9 cellular contexts compared by ENCODE assay signal in the genomic region with DNA sequence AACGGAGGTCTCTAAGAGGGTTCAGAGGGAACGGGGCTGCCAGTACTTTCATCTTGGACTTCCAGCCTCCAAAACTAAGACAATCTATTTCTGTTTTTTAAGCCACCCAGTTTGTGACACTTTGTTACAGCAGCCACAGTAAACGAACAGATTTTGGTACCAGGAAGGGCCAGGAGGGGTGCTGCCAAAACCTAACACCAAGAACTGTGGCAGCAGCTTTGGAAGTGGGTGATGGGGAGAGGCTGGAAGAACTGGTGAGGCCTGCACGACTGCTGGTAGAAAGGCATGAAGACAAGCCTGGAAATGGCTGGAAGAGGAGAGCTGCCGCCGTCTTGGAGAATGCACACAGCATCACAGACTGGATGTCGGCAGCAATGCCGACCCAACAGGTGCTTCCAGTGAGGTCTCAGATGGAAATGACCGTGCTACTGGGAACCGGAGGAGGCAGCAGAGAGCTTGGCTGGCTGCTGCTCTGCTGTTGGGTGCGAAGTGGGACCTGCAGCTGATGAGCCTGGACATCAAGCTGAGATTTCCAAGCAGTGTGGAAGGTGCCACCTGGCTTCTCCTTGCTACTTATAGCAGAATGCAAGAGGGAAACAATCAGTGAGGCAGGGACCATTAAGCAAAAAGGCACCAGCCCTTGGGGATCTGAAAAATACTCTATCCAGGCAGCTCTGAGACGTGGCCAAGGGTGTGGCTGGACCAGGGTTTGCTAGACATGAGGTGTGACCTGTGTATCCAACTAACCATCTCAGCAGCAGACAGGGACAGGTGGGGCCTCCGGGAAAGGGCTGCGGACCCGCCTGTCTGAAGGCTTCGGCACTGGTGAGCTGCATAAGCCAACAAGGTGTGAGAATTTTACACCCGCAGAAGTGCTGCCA. TPM values are rescaled to one million over a fixed set of nuclear protein-coding genes. Genes with fewer than 3 reads are reported as not detected.
DNase-seq lines count a peak whose midpoint lies in the region; ATAC-seq lines count a peak whose summit lies in the region.
"Had no signal": no experiment of that assay in that cellular context is flagged by ENCODE, and none has a peak within 500 bp of the region (broad histone marks: within the 10 kb centered on the region; RNA-seq: fewer than 3 reads in every experiment).

No MANE protein-coding gene starts in this region.

- peaks cover 6% of the 10 kb centered on the region for H3K4me1 ChIP-seq in adipocyte (ENCODE audit: control insufficient read depth, insufficient read depth, low read length)

- intact Hi-C loops in left colon (cut with DNase I, micrococcal nuclease): loop anchor here in 1 of 2 donors (10.0 kb wide), 1 partner anchor 48 kb away; a partner anchor contains a TSS

- H3K4me3 ChIP-seq in MG63 (no peak overlapping the region), adipocyte (ENCODE audit: low read length) (no peak overlapping the region)

- H3K36me3 Mint-ChIP-seq in activated naive CD8-positive, alpha-beta T cell treated with anti-CD3 and anti-CD28 coated beads, Interleukin-2, amount 10 ng/mL, durations not matched to agents 7 days and 5 days: peaks cover 2% of the 10 kb centered on the region
- H3K36me3 Mint-ChIP-seq in activated naive CD8-positive, alpha-beta T cell treated with anti-CD3 and anti-CD28 coated beads, Interleukin-2, amount 50 U/mL, for 24 hours (ENCODE audit: low read depth): peaks cover 2% of the 10 kb centered on the region
- H3K36me3 Mint-ChIP-seq: activated naive CD8-positive, alpha-beta T cell had no signal

- H3K27ac Mint-ChIP-seq in activated naive CD8-positive, alpha-beta T cell treated with anti-CD3 and anti-CD28 coated beads, Interleukin-2, amount 10 ng/mL, durations not matched to agents 7 days and 5 days: no peak overlapping the region
- no peak overlapping the region for H3K27ac Mint-ChIP-seq in activated naive CD8-positive, alpha-beta T cell treated with anti-CD3 and anti-CD28 coated beads, Interleukin-2, amount 50 U/mL, for 24 hours
- H3K27ac Mint-ChIP-seq: activated naive CD8-positive, alpha-beta T cell had no signal

- H3K36me3 ChIP-seq in MG63 (peaks cover 2% of the 10 kb centered on the region), adipocyte (ENCODE audit: control insufficient read depth, insufficient read depth, low read length, severe bottlenecking) (peaks cover 33% of the 10 kb centered on the region)

- no peak overlapping the region for H3K4me3 Mint-ChIP-seq in activated naive CD8-positive, alpha-beta T cell treated with anti-CD3 and anti-CD28 coated beads, Interleukin-2, amount 10 ng/mL, durations not matched to agents 7 days and 5 days
- H3K4me3 Mint-ChIP-seq in activated naive CD8-positive, alpha-beta T cell treated with anti-CD3 and anti-CD28 coated beads, Interleukin-2, amount 50 U/mL, for 24 hours: no peak overlapping the region
- H3K4me3 Mint-ChIP-seq: activated naive CD8-positive, alpha-beta T cell had no signal

- peaks cover 8% of the 10 kb centered on the region for H3K27me3 Mint-ChIP-seq in activated naive CD8-positive, alpha-beta T cell treated with anti-CD3 and anti-CD28 coated beads, Interleukin-2, amount 10 ng/mL, durations not matched to agents 7 days and 5 days
- no peaks in the 10 kb centered on the region for H3K27me3 Mint-ChIP-seq in activated naive CD8-positive, alpha-beta T cell treated with anti-CD3 and anti-CD28 coated beads, Interleukin-2, amount 50 U/mL, for 24 hours
- H3K27me3 Mint-ChIP-seq: activated naive CD8-positive, alpha-beta T cell had no signal

- H3K9me3 Mint-ChIP-seq in activated naive CD8-positive, alpha-beta T cell treated with anti-CD3 and anti-CD28 coated beads, Interleukin-2, amount 10 ng/mL, durations not matched to agents 7 days and 5 days: no peaks in the 10 kb centered on the region
- no peaks in the 10 kb centered on the region for H3K9me3 Mint-ChIP-seq in activated naive CD8-positive, alpha-beta T cell treated with anti-CD3 and anti-CD28 coated beads, Interleukin-2, amount 50 U/mL, for 24 hours

- no peak overlapping the region for H3K9ac ChIP-seq in adipocyte (ENCODE audit: low read length)

- ATAC-seq in activated naive CD8-positive, alpha-beta T cell treated with anti-CD3 and anti-CD28 coated beads, Interleukin-2, amount 10 ng/mL, durations not matched to agents 7 days and 5 days (ENCODE audit: low read depth): peak; percentile 52
- ATAC-seq in activated naive CD8-positive, alpha-beta T cell treated with anti-CD3 and anti-CD28 coated beads, Interleukin-2, amount 50 U/mL, for 24 hours: no peak
- ATAC-seq in left colon: peak; percentile 71
- ATAC-seq in HG03442 (IDR thresholded peaks at IDR 0.05; ENCODE audit: unreplicated experiment): no peak
- ATAC-seq in GM21529 (IDR thresholded peaks at IDR 0.05; ENCODE audit: unreplicated experiment): no peak
- ATAC-seq in GM21619 (IDR thresholded peaks at IDR 0.05; ENCODE audit: unreplicated experiment): no peak

- POLR2A ChIA-PET in activated naive CD8-positive, alpha-beta T cell treated with anti-CD3 and anti-CD28 coated beads, Interleukin-2, amount 10 ng/mL, durations not matched to agents 7 days and 5 days (lab: Charles Lee): no interaction called here

- H3K9me3 ChIP-seq in MG63 (no peaks in the 10 kb centered on the region), adipocyte (ENCODE audit: control insufficient read depth, low read length) (no peaks in the 10 kb centered on the region)

- DNase-seq in activated naive CD8-positive, alpha-beta T cell treated with anti-CD3 and anti-CD28 coated beads, Interleukin-2, amount 10 ng/mL, durations not matched to agents 7 days and 5 days: no peak
- DNase-seq in activated naive CD8-positive, alpha-beta T cell treated with anti-CD3 and anti-CD28 coated beads, Interleukin-2, amount 50 U/mL, for 24 hours: no peak
- peak; percentile 25 for DNase-seq in MG63
- DNase-seq in adipocyte (ENCODE audit: low read depth): peak; percentile 21
- peak in 1 of 2 donors; percentile 55 for DNase-seq in left colon

- no peaks in the 10 kb centered on the region for H3K4me1 Mint-ChIP-seq in activated naive CD8-positive, alpha-beta T cell treated with anti-CD3 and anti-CD28 coated beads, Interleukin-2, amount 10 ng/mL, durations not matched to agents 7 days and 5 days
- no peaks in the 10 kb centered on the region for H3K4me1 Mint-ChIP-seq in activated naive CD8-positive, alpha-beta T cell treated with anti-CD3 and anti-CD28 coated beads, Interleukin-2, amount 50 U/mL, for 24 hours

- H3K27me3 ChIP-seq in MG63: no peaks in the 10 kb centered on the region
- H3K27me3 ChIP-seq in adipocyte (replicated peaks; ENCODE audit: control insufficient read depth, insufficient read depth, low read length): peaks cover 18% of the 10 kb centered on the region

RNA-seq across cellular contexts. Expression of a gene that starts 4.7 kb away (rescaled TPM):
- not detected for total RNA-seq in activated naive CD8-positive, alpha-beta T cell treated with anti-CD3 and anti-CD28 coated beads, Interleukin-2, amount 10 ng/mL, durations not matched to agents 7 days and 5 days
- not detected in 2 replicates for total RNA-seq in MG63 (2014; rRNA removed; shearing (Covaris generic); ENCODE audit: low replicate concordance)
- total RNA-seq in left colon: under 1 TPM; 0.67 to 0.70 TPM

RNA-seq across cellular contexts. Expression of a gene that starts 6.7 kb away (rescaled TPM):
- not detected for total RNA-seq in activated naive CD8-positive, alpha-beta T cell treated with anti-CD3 and anti-CD28 coated beads, Interleukin-2, amount 10 ng/mL, durations not matched to agents 7 days and 5 days
- total RNA-seq in MG63 (2014; rRNA removed; shearing (Covaris generic); ENCODE audit: low replicate concordance): not detected in 2 replicates
- 10 to 100 TPM; 70.0 to 95.7 TPM for total RNA-seq in left colon

RNA-seq across cellular contexts. Expression of a gene that starts 11.8 kb away (rescaled TPM):
- total RNA-seq in activated naive CD8-positive, alpha-beta T cell treated with anti-CD3 and anti-CD28 coated beads, Interleukin-2, amount 10 ng/mL, durations not matched to agents 7 days and 5 days: 10 to 100 TPM; 84.2 to 87.8 TPM
- total RNA-seq in MG63 (2014; rRNA removed; shearing (Covaris generic); ENCODE audit: low replicate concordance): 31.1 and 34.6 TPM in 2 replicates
- 10 to 100 TPM; 50.6 to 64.1 TPM for total RNA-seq in left colon

RNA-seq across cellular contexts. Expression of a gene that starts 11.9 kb away (rescaled TPM):
- 10 to 100 TPM; 62.4 to 65.2 TPM for total RNA-seq in activated naive CD8-positive, alpha-beta T cell treated with anti-CD3 and anti-CD28 coated beads, Interleukin-2, amount 10 ng/mL, durations not matched to agents 7 days and 5 days
- total RNA-seq in MG63 (2014; rRNA removed; shearing (Covaris generic); ENCODE audit: low replicate concordance): 161 and 267 TPM in 2 replicates
- 10 to 100 TPM; 56.7 to 68.8 TPM for total RNA-seq in left colon

RNA-seq across cellular contexts. Expression of a gene that starts 24.0 kb away (rescaled TPM):
- total RNA-seq in activated naive CD8-positive, alpha-beta T cell treated with anti-CD3 and anti-CD28 coated beads, Interleukin-2, amount 10 ng/mL, durations not matched to agents 7 days and 5 days: 10 to 100 TPM; 11.2 to 14.7 TPM
- total RNA-seq in MG63 (2014; rRNA removed; shearing (Covaris generic); ENCODE audit: low replicate concordance): 6.2 and 12.0 TPM in 2 replicates
- total RNA-seq in left colon: 100 to 1,000 TPM; 134 to 154 TPM

Comparison
In these comparisons a context has a peak if more than half of its experiments do, and no peak if none do; other contexts are left out.
1. ATAC-seq: peak in activated naive CD8-positive, alpha-beta T cell treated with anti-CD3 and anti-CD28 coated beads, Interleukin-2, amount 10 ng/mL, durations not matched to agents 7 days and 5 days (single experiment) and left colon (single experiment); none in activated naive CD8-positive, alpha-beta T cell treated with anti-CD3 and anti-CD28 coated beads, Interleukin-2, amount 50 U/mL, for 24 hours (single experiment), HG03442 (single experiment), GM21529 (single experiment) and GM21619 (single experiment).
2. DNase-seq: peak in MG63 (single experiment) and adipocyte (single experiment); none in activated naive CD8-positive, alpha-beta T cell treated with anti-CD3 and anti-CD28 coated beads, Interleukin-2, amount 10 ng/mL, durations not matched to agents 7 days and 5 days (single experiment) and activated naive CD8-positive, alpha-beta T cell treated with anti-CD3 and anti-CD28 coated beads, Interleukin-2, amount 50 U/mL, for 24 hours (single experiment).
3. RNA of a gene that starts 6.7 kb away (total RNA-seq): 70.0 to 95.7 TPM in left colon; not detected in activated naive CD8-positive, alpha-beta T cell treated with anti-CD3 and anti-CD28 coated beads, Interleukin-2, amount 10 ng/mL, durations not matched to agents 7 days and 5 days and not detected in MG63; every median in the first group is over 10 times any median in the second.